In the genomic region with DNA sequence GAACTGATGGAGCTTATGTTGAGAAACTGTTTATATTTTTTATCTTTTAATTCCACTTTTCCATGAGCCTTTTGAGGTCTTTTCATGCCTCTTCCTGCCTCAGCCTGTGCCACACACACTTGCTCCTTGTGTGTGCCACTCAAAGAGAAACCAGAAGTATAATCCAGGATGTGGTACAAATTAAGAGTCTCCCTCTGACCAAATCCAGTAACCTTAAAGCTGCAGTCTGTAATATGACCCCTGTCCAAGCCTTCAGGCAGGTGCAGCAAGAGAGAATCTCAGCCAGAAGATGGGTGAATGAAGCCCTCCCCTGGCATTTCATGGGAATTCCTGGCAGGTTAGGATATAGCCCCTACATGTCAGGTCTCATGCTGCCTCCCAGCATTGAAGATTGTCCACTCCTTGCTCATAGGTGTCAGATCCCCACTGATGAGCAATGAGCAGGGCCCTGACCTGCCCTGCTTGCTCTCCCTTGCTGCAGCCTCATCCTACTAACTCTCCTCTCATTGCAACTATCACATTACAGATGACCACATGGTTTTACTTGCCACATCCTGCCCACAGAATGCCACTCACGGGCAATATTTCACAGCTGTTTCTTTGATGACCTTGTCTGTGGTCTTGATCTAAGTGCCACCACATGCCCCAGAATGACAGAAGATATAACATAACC, we compare ENCODE assay signal across 11 cellular contexts.
DNase-seq lines count a peak whose midpoint lies in the region; ATAC-seq and TF ChIP-seq lines count a peak whose summit lies in the region.
"Had no signal": no experiment of that assay in that cellular context is flagged by ENCODE, and none has a peak within 500 bp of the region (broad histone marks: within the 10 kb centered on the region; RNA-seq: fewer than 3 reads in every experiment).

No MANE protein-coding gene starts in this region.

- no peak for TF ChIP-seq CTCF in AG09319 (IDR thresholded peaks at IDR 0.05; ENCODE audit: low read depth, low read length)
- no peak for TF ChIP-seq CTCF in right atrium auricular region (IDR thresholded peaks at IDR 0.05)

- peaks cover 0 to 7% of the 10 kb centered on the region in 2 donors for H3K9me3 ChIP-seq in right atrium auricular region

- no peak overlapping the region for H3K27ac ChIP-seq in right atrium auricular region
- H3K27ac ChIP-seq: heart right ventricle had no signal

- POLR2A ChIA-PET in activated CD4-positive, alpha-beta T cell treated with anti-CD3 and anti-CD28 coated beads, Interleukin-2, amount 10 ng/mL, durations not matched to agents 7 days and 5 days (lab: Charles Lee): no interaction called here

- ATAC-seq in GM19438 (IDR thresholded peaks at IDR 0.05; ENCODE audit: low read depth, unreplicated experiment): peak; percentile 68
- ATAC-seq in HG03439 (IDR thresholded peaks at IDR 0.05; ENCODE audit: unreplicated experiment): peak; percentile 60
- ATAC-seq: heart right ventricle had no signal

- H3K4me3 Mint-ChIP-seq in activated CD4-positive, alpha-beta T cell treated with anti-CD3 and anti-CD28 coated beads, Interleukin-2, amount 10 ng/mL, durations not matched to agents 7 days and 5 days: no peak overlapping the region
- H3K4me3 Mint-ChIP-seq: B cell had no signal

- H3K4me1 Mint-ChIP-seq in activated CD4-positive, alpha-beta T cell treated with anti-CD3 and anti-CD28 coated beads, Interleukin-2, amount 10 ng/mL, durations not matched to agents 7 days and 5 days: peaks cover 2% of the 10 kb centered on the region
- H3K4me1 Mint-ChIP-seq: B cell had no signal

- DNase-seq in AG09319 (ENCODE audit: extremely low read depth, low read depth) (peak; percentile 4), UCSD-AML1 (lab: John Stamatoyannopoulos, UW; ENCODE audit: unreplicated experiment) (peak; percentile 33), right atrium auricular region (ENCODE audit: low spot score) (no peak), HUDEP-2 (lab: John Stamatoyannopoulos, UW; ENCODE audit: unreplicated experiment in 76 of 76) (no peak), T1000 (lab: John Stamatoyannopoulos, UW) (no peak)
- no peak for DNase-seq in activated CD4-positive, alpha-beta T cell treated with anti-CD3 and anti-CD28 coated beads, Interleukin-2, amount 10 ng/mL, durations not matched to agents 7 days and 5 days
- DNase-seq: activated gamma-delta T cell treated with Interleukin-2 at 50 U/mL for 16 hours, heart right ventricle had no signal

- no peaks in the 10 kb centered on the region for H3K27me3 ChIP-seq in right atrium auricular region

- peaks cover 6% of the 10 kb centered on the region for H3K9me3 Mint-ChIP-seq in activated CD4-positive, alpha-beta T cell treated with anti-CD3 and anti-CD28 coated beads, Interleukin-2, amount 10 ng/mL, durations not matched to agents 7 days and 5 days

- no peak overlapping the region for H3K27ac Mint-ChIP-seq in activated CD4-positive, alpha-beta T cell treated with anti-CD3 and anti-CD28 coated beads, Interleukin-2, amount 10 ng/mL, durations not matched to agents 7 days and 5 days
- H3K27ac Mint-ChIP-seq: B cell had no signal

- no peaks in the 10 kb centered on the region for H3K36me3 Mint-ChIP-seq in activated CD4-positive, alpha-beta T cell treated with anti-CD3 and anti-CD28 coated beads, Interleukin-2, amount 10 ng/mL, durations not matched to agents 7 days and 5 days (ENCODE audit: low read depth)

- CTCF ChIA-PET in activated CD4-positive, alpha-beta T cell treated with anti-CD3 and anti-CD28 coated beads, Interleukin-2, amount 10 ng/mL, durations not matched to agents 7 days and 5 days (lab: Charles Lee): interaction anchor here (1.6 kb wide), 1 partner anchor 12 kb away, joined by 3 read pairs; no protein-coding TSS in a partner anchor

- no peaks in the 10 kb centered on the region for H3K36me3 ChIP-seq in right atrium auricular region
- H3K36me3 ChIP-seq: heart right ventricle had no signal

- H3K27me3 Mint-ChIP-seq in activated CD4-positive, alpha-beta T cell treated with anti-CD3 and anti-CD28 coated beads, Interleukin-2, amount 10 ng/mL, durations not matched to agents 7 days and 5 days: no peaks in the 10 kb centered on the region

- no peak overlapping the region for H3K4me3 ChIP-seq in right atrium auricular region
- H3K4me3 ChIP-seq: heart right ventricle had no signal

- H3K4me1 ChIP-seq in right atrium auricular region: no peaks in the 10 kb centered on the region
- H3K4me1 ChIP-seq: heart right ventricle had no signal

Comparison
In these comparisons a context has a peak if more than half of its experiments do, and no peak if none do; other contexts are left out.
1. DNase-seq: peak in AG09319 (single experiment) and UCSD-AML1 (single experiment); none in activated CD4-positive, alpha-beta T cell treated with anti-CD3 and anti-CD28 coated beads, Interleukin-2, amount 10 ng/mL, durations not matched to agents 7 days and 5 days (single experiment), right atrium auricular region (single experiment), HUDEP-2 (0 of 76) and T1000 (single experiment).